ENCODE assay signal across 8 cellular contexts in the genomic region with DNA sequence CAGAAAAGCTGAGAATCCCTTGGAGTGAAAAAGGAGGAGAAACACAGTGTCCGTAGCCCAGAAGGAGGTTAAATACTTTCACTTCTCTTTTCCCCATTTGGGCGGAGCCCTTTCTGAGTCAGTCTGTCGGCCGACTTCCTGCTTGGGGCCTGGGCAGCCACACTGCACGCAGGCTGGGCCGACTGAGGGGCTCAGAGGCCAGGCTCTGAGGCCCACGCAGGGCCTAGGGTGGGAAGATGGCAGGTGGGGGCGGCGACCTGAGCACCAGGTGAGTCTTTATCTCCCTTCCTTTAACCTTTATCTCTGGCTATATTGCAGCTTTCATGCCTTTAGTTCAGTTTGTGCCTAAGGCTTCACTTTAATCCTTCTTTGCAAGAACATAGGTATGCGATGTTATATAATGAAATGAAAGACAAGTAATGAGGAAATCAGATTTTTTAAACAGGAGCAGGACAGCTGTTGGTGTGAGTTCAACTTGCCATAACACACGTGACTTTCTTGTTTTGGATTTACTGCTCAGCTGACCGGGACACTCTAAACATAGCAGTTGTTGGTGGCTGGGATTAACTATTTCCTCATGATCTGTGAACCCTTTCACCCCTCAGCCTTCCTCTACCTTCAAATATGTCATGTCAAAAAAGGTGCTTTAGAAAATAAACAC. TPM values are rescaled to one million over a fixed set of nuclear protein-coding genes. Genes with fewer than 3 reads are reported as not detected.
A peak's percentile ranks its signal among the peaks of the same experiment; 100 is the strongest.
DNase-seq lines count a peak whose midpoint lies in the region; ATAC-seq and TF ChIP-seq lines count a peak whose summit lies in the region.

A gene (plus strand): TSS at position 141 of the 661 bp plus-strand sequence. CDS start 96 bp downstream, at position 237.

- no peaks in the 10 kb centered on the region for H3K27me3 Mint-ChIP-seq in activated T-helper 2 cell treated with anti-CD3 and anti-CD28 coated beads, Interferon-gamma antibody, Interleukin-2, Interleukin-4, amounts not matched to agents 10 μg/mL and 5 μg/mL and 100 μg/mL, durations not matched to agents 14 hours and 24 hours and 36 hours (ENCODE audit: low read depth)

- no peaks in the 10 kb centered on the region for H3K36me3 ChIP-seq in gastroesophageal sphincter

- peak; percentile 54 to 65 for TF ChIP-seq POLR2A in gastroesophageal sphincter (IDR thresholded peaks at IDR 0.05)

- TF ChIP-seq EP300 in gastroesophageal sphincter (IDR thresholded peaks at IDR 0.05): no peak

- peak; percentile 8 for DNase-seq in NCI-H2196 (lab: John Stamatoyannopoulos, UW; ENCODE audit: unreplicated experiment)
- no peak for DNase-seq in NCI-H2196 treated with DMSO at 0.1 percent for 48 hours (lab: John Stamatoyannopoulos, UW; ENCODE audit: unreplicated experiment)
- DNase-seq in RPMI8226: peak; percentile 82
- peak; percentile 79 for DNase-seq in activated T-helper 2 cell treated with anti-CD3 and anti-CD28 coated beads, Interferon-gamma antibody, Interleukin-2, Interleukin-4, amounts not matched to agents 10 μg/mL and 5 μg/mL and 100 μg/mL, durations not matched to agents 14 hours and 24 hours and 36 hours (ENCODE audit: low spot score)
- peak; percentile 59 for DNase-seq in retinal pigment epithelial cell (ENCODE audit: low read depth)
- DNase-seq in NCI-H128 (lab: John Stamatoyannopoulos, UW; ENCODE audit: unreplicated experiment): no peak

- TF ChIP-seq CTCF in gastroesophageal sphincter (IDR thresholded peaks at IDR 0.05) (no peak), retinal pigment epithelial cell (conservative IDR thresholded peaks at IDR 0.05; ENCODE audit: low read depth, low read length) (no peak)

- H3K27ac ChIP-seq in gastroesophageal sphincter: peak within 1 kb of the TSS; percentile 82 to 95 (median 90)

- H3K4me3 ChIP-seq in gastroesophageal sphincter: peak within 1 kb of the TSS; percentile 63 to 64
- peak within 1 kb of the TSS; percentile 58 for H3K4me3 ChIP-seq in retinal pigment epithelial cell (ENCODE audit: low read length)

- WGBS in gastroesophageal sphincter (ENCODE audit: low coverage in 1 of 2), 2 donors: 1 to 19% methylated on average over 6 to 12 of the region's 12 CpGs

- intact Hi-C loops in activated T-helper 2 cell treated with anti-CD3 and anti-CD28 coated beads, Interferon-gamma antibody, Interleukin-2, Interleukin-4, amounts not matched to agents 10 μg/mL and 5 μg/mL and 100 μg/mL, durations not matched to agents 14 hours and 24 hours and 36 hours (cut with micrococcal nuclease): loop anchor here (2.0 to 10.0 kb wide), 7 partner anchors 15 to 241 kb away; no protein-coding TSS in a partner anchor

- H3K4me3 Mint-ChIP-seq in activated T-helper 2 cell treated with anti-CD3 and anti-CD28 coated beads, Interferon-gamma antibody, Interleukin-2, Interleukin-4, amounts not matched to agents 10 μg/mL and 5 μg/mL and 100 μg/mL, durations not matched to agents 14 hours and 24 hours and 36 hours (ENCODE audit: low read depth): peak within 1 kb of the TSS; percentile 95

- peak within 1 kb of the TSS; percentile 93 for H3K27ac Mint-ChIP-seq in activated T-helper 2 cell treated with anti-CD3 and anti-CD28 coated beads, Interferon-gamma antibody, Interleukin-2, Interleukin-4, amounts not matched to agents 10 μg/mL and 5 μg/mL and 100 μg/mL, durations not matched to agents 14 hours and 24 hours and 36 hours

- peak; percentile 80 for ATAC-seq in HG03064 (IDR thresholded peaks at IDR 0.05; ENCODE audit: low read depth, unreplicated experiment)
- peak; percentile 88 for ATAC-seq in gastroesophageal sphincter

- no peaks in the 10 kb centered on the region for H3K9me3 ChIP-seq in gastroesophageal sphincter

- peaks cover 6 to 69% (median 12%) of the 10 kb centered on the region in 3 donors for H3K4me1 ChIP-seq in gastroesophageal sphincter

- peaks cover 70% of the 10 kb centered on the region for H3K4me1 Mint-ChIP-seq in activated T-helper 2 cell treated with anti-CD3 and anti-CD28 coated beads, Interferon-gamma antibody, Interleukin-2, Interleukin-4, amounts not matched to agents 10 μg/mL and 5 μg/mL and 100 μg/mL, durations not matched to agents 14 hours and 24 hours and 36 hours (ENCODE audit: low read depth)

- H3K36me3 Mint-ChIP-seq in activated T-helper 2 cell treated with anti-CD3 and anti-CD28 coated beads, Interferon-gamma antibody, Interleukin-2, Interleukin-4, amounts not matched to agents 10 μg/mL and 5 μg/mL and 100 μg/mL, durations not matched to agents 14 hours and 24 hours and 36 hours (ENCODE audit: low read depth): peaks cover 40% of the 10 kb centered on the region

- no peaks in the 10 kb centered on the region for H3K9me3 Mint-ChIP-seq in activated T-helper 2 cell treated with anti-CD3 and anti-CD28 coated beads, Interferon-gamma antibody, Interleukin-2, Interleukin-4, amounts not matched to agents 10 μg/mL and 5 μg/mL and 100 μg/mL, durations not matched to agents 14 hours and 24 hours and 36 hours

- H3K27me3 ChIP-seq in gastroesophageal sphincter: no peaks in the 10 kb centered on the region

RNA-seq across cellular contexts. Expression of the gene that starts here (rescaled TPM):
- 153 and 158 TPM in 2 replicates for total RNA-seq in activated T-helper 2 cell treated with anti-CD3 and anti-CD28 coated beads, Interferon-gamma antibody, Interleukin-2, Interleukin-4, amounts not matched to agents 10 μg/mL and 5 μg/mL and 100 μg/mL, durations not matched to agents 14 hours and 24 hours and 36 hours
- 100 to 1,000 TPM in 1 of 4 donors, 10 to 100 TPM in 3; 70.1 to 102 (median 92.5) TPM for total RNA-seq in gastroesophageal sphincter

Comparison
In these comparisons a context has a peak if more than half of its experiments do, and no peak if none do; other contexts are left out.
1. DNase-seq: peak in NCI-H2196 (single experiment), RPMI8226 (single experiment), activated T-helper 2 cell treated with anti-CD3 and anti-CD28 coated beads, Interferon-gamma antibody, Interleukin-2, Interleukin-4, amounts not matched to agents 10 μg/mL and 5 μg/mL and 100 μg/mL, durations not matched to agents 14 hours and 24 hours and 36 hours (single experiment) and retinal pigment epithelial cell (single experiment); none in NCI-H2196 treated with DMSO at 0.1 percent for 48 hours (single experiment) and NCI-H128 (single experiment).